10 cellular contexts compared by ENCODE assay signal in genomic region chr16:72932050-72932449, GRCh38.
DNase-seq lines count a peak whose midpoint lies in the region; ATAC-seq and TF ChIP-seq lines count a peak whose summit lies in the region.
"Had no signal": no experiment of that assay in that cellular context is flagged by ENCODE, and none has a peak within 500 bp of the region (broad histone marks: within the 10 kb centered on the region; RNA-seq: fewer than 3 reads in every experiment).

No MANE protein-coding gene starts in this region.

- H3K27ac Mint-ChIP-seq in Caco-2 (ENCODE audit: unreplicated experiment) (peak overlapping the region; percentile 48), endodermal cell (no peak overlapping the region), neural crest cell (ENCODE audit: unreplicated experiment) (peak overlapping the region; percentile 48)

- H3K4me3 Mint-ChIP-seq in Caco-2 (ENCODE audit: unreplicated experiment) (no peak overlapping the region), endodermal cell (no peak overlapping the region), neural crest cell (no peak overlapping the region)

- H3K27me3 ChIP-seq in Caco-2 (replicated peaks; ENCODE audit: control insufficient read depth, insufficient read depth, low read length) (no peaks in the 10 kb centered on the region), HL-60 (ENCODE audit: insufficient read depth, poor library complexity, severe bottlenecking) (no peaks in the 10 kb centered on the region), endodermal cell (ENCODE audit: control insufficient read depth, insufficient read depth, low read length, poor library complexity, severe bottlenecking) (no peaks in the 10 kb centered on the region)

- H3K4me1 Mint-ChIP-seq in Caco-2 (ENCODE audit: low read depth, unreplicated experiment): peaks cover 66% of the 10 kb centered on the region
- peaks cover 22% of the 10 kb centered on the region for H3K4me1 Mint-ChIP-seq in endodermal cell
- peaks cover 75% of the 10 kb centered on the region for H3K4me1 Mint-ChIP-seq in neural crest cell

- H3K36me3 Mint-ChIP-seq in Caco-2 (ENCODE audit: insufficient read depth, unreplicated experiment) (peaks cover 45% of the 10 kb centered on the region), endodermal cell (ENCODE audit: low read depth) (no peaks in the 10 kb centered on the region), neural crest cell (ENCODE audit: low read depth) (peaks cover 2% of the 10 kb centered on the region)

- no TSS peak for BruUV-seq in Caco-2 (replicated peaks; lab: Mats Ljungman, UMichigan)

- H3K4me1 ChIP-seq in Caco-2: peaks cover 36% of the 10 kb centered on the region
- H3K4me1 ChIP-seq in endodermal cell (ENCODE audit: control insufficient read depth, insufficient read depth, low read length): peaks cover 18% of the 10 kb centered on the region

- no peaks in the 10 kb centered on the region for H3K27me3 Mint-ChIP-seq in Caco-2 (ENCODE audit: insufficient read depth, unreplicated experiment)
- H3K27me3 Mint-ChIP-seq in endodermal cell (ENCODE audit: insufficient read depth): peaks cover 1% of the 10 kb centered on the region
- H3K27me3 Mint-ChIP-seq in neural crest cell (ENCODE audit: low read depth): no peaks in the 10 kb centered on the region

- H3K9me3 Mint-ChIP-seq in Caco-2 (ENCODE audit: unreplicated experiment) (no peaks in the 10 kb centered on the region), endodermal cell (no peaks in the 10 kb centered on the region), neural crest cell (no peaks in the 10 kb centered on the region)

- CTCF ChIA-PET in Caco-2 (lab: Charles Lee): interaction anchor here (1.5 kb wide), 1 partner anchor 56 kb away, joined by 4 read pairs; no protein-coding TSS in a partner anchor

- DNase-seq in Caco-2 (no peak), HL-60 (ENCODE audit: low read depth in 1 of 2, low spot score in 1 of 2) (peak in 1 of 2 experiments; percentile 27), endodermal cell (no peak), neural crest cell (ENCODE audit: low read depth, low spot score) (no peak), GM19240 (ENCODE audit: insufficient read length, low spot score) (no peak), KG1 (lab: John Stamatoyannopoulos, UW) (no peak), COR-L47 (lab: John Stamatoyannopoulos, UW) (no peak)
- DNase-seq: amniotic stem cell, NCI-H2029 had no signal

- intact Hi-C loops in Caco-2 (cut with micrococcal nuclease; ENCODE audit: unreplicated experiment): loop anchor here (10.0 kb wide), 1 partner anchor 97 kb away; no protein-coding TSS in a partner anchor

- POLR2A ChIA-PET in Caco-2 (lab: Charles Lee): interaction anchor here (0.7 kb wide), 1 partner anchor 369 kb away, joined by 4 read pairs; no protein-coding TSS in a partner anchor

- H3K27ac ChIP-seq in HL-60 (replicated peaks) (peak overlapping the region; percentile 98), endodermal cell (ENCODE audit: low read depth, low read length) (peak overlapping the region; percentile 84)

- no peak for ATAC-seq in GM18858 (IDR thresholded peaks at IDR 0.05; ENCODE audit: unreplicated experiment)

- H3K4me3 ChIP-seq in Caco-2 (ENCODE audit: low read depth, low read length): no peak overlapping the region
- no peak overlapping the region for H3K4me3 ChIP-seq in HL-60 (replicated peaks; ENCODE audit: insufficient read depth, low read length)
- H3K4me3 ChIP-seq in endodermal cell (ENCODE audit: low read length): no peak overlapping the region

- peak overlapping the region; percentile 15 for H3K9ac ChIP-seq in endodermal cell (ENCODE audit: extremely low read depth, low read length, poor library complexity, severe bottlenecking)

- 80 to 100% methylated on average over 2 of the region's 2 CpGs for WGBS in endodermal cell (ENCODE audit: insufficient coverage in 1 of 2, insufficient read length in 1 of 2), 2 experiments

- no peaks in the 10 kb centered on the region for H3K9me3 ChIP-seq in Caco-2
- no peaks in the 10 kb centered on the region for H3K9me3 ChIP-seq in endodermal cell (ENCODE audit: control insufficient read depth, low read length)

- H3K36me3 ChIP-seq in Caco-2 (ENCODE audit: control insufficient read depth, insufficient read depth, low read length) (no peaks in the 10 kb centered on the region), endodermal cell (ENCODE audit: control insufficient read depth, insufficient read depth, low read length) (no peaks in the 10 kb centered on the region)

- no peak for TF ChIP-seq CTCF in Caco-2 (IDR thresholded peaks at IDR 0.05; ENCODE audit: insufficient read depth in 1 of 2, low read depth in 1 of 2, low read length in 1 of 2, severe bottlenecking in 1 of 2, unreplicated experiment in 1 of 2)
- TF ChIP-seq CTCF in HL-60 (IDR thresholded peaks at IDR 0.05; ENCODE audit: insufficient read depth, low read length): no peak
- no peak for TF ChIP-seq CTCF in endodermal cell (conservative IDR thresholded peaks at IDR 0.05)
- TF ChIP-seq CTCF in neural crest cell (conservative IDR thresholded peaks at IDR 0.05): no peak
